ENCODE assay signal across 29 cellular contexts in the genomic region with DNA sequence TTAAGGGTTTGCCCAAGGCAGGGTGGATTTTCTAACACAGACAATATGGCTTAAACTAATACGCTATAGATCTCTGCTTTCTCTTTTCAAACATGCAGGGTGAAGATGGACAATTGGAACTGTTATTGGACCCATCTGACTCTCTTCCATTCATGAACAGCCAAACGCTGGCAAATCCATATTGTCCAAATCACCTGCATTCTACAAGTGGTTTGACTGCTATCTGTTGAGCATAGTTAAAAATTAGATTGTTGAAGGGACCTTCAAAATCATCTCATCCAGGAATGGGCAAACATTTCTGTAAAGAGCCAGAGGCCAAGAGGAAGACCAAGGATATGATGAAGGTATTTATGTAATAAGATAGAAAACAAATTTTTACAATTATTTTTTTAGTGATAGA.
"Had no signal": no experiment of that assay in that cellular context is flagged by ENCODE, and none has a peak within 500 bp of the region (broad histone marks: within the 10 kb centered on the region; RNA-seq: fewer than 3 reads in every experiment).

No MANE protein-coding gene starts in this region.

- FAIRE-seq: urothelium cell line had no signal

- H3K36me3 Mint-ChIP-seq: stimulated activated effector memory CD8-positive, alpha-beta T cell treated with anti-CD3 and anti-CD28 coated beads, Interleukin-12 subunit alpha, Interleukin-12 subunit beta, amount 100 ng/mL, for 72 hours had no signal

- H3K27ac ChIP-seq: stomach, suprapubic skin, testis, thoracic aorta, thyroid gland, tibial artery, tibial nerve, transverse colon, upper lobe of left lung, upper lobe of right lung, uterus, vagina had no signal

- H3K4me3 Mint-ChIP-seq: stimulated activated effector memory CD8-positive, alpha-beta T cell treated with anti-CD3 and anti-CD28 coated beads, Interleukin-12 subunit alpha, Interleukin-12 subunit beta, amount 100 ng/mL, for 72 hours; stimulated activated memory B cell treated with anti-CD40 and anti-IgM and Interleukin-4, amounts not matched to agents 10 μg/mL and 1 μg/mL and 100 μg/mL, for 72 hours; stimulated activated naive B cell treated with anti-CD40 and anti-IgM and Interleukin-4, amounts not matched to agents 10 μg/mL and 1 μg/mL and 100 μg/mL, for 72 hours; stimulated activated naive CD8-positive, alpha-beta T cell treated with anti-CD3 and anti-CD28 coated beads, Interleukin-15, amount 100 ng/mL, for 72 hours; stimulated activated naive CD8-positive, alpha-beta T cell treated with anti-CD3 and anti-CD28 coated beads, Interleukin-15, Interleukin-2, amounts not matched to agents 100 ng/mL and 50 ng/mL, for 24 hours; type B pancreatic cell had no signal

- H3K9me3 Mint-ChIP-seq: stimulated activated effector memory CD8-positive, alpha-beta T cell treated with anti-CD3 and anti-CD28 coated beads, Interleukin-12 subunit alpha, Interleukin-12 subunit beta, amount 100 ng/mL, for 72 hours; stimulated activated naive CD8-positive, alpha-beta T cell treated with anti-CD3 and anti-CD28 coated beads, Interleukin-15, amount 100 ng/mL, for 72 hours; stimulated activated naive CD8-positive, alpha-beta T cell treated with anti-CD3 and anti-CD28 coated beads, Interleukin-15, Interleukin-2, amounts not matched to agents 100 ng/mL and 50 ng/mL, for 24 hours; type B pancreatic cell had no signal

- ATAC-seq: stimulated activated memory B cell treated with anti-CD40 and anti-IgM and Interleukin-4, amounts not matched to agents 10 μg/mL and 1 μg/mL and 100 μg/mL, for 72 hours; stimulated activated naive B cell treated with anti-CD40 and anti-IgM and Interleukin-4, amounts not matched to agents 10 μg/mL and 1 μg/mL and 100 μg/mL, for 72 hours; stimulated activated naive CD8-positive, alpha-beta T cell treated with anti-CD3 and anti-CD28 coated beads, Interleukin-15, amount 100 ng/mL, for 72 hours; stimulated activated naive CD8-positive, alpha-beta T cell treated with anti-CD3 and anti-CD28 coated beads, Interleukin-15, Interleukin-2, amounts not matched to agents 100 U/mL and 50 U/mL, for 24 hours; upper lobe of right lung had no signal

- H3K9me3 ChIP-seq: stomach, suprapubic skin, testis, thoracic aorta, thyroid gland, tibial artery, tibial nerve, transverse colon, upper lobe of left lung, upper lobe of right lung, uterus, vagina had no signal

- H3K4me3 ChIP-seq: stomach, suprapubic skin, testis, thoracic aorta, thyroid gland, tibial artery, tibial nerve, transverse colon, upper lobe of left lung, upper lobe of right lung, uterus, vagina had no signal

- H3K4me1 Mint-ChIP-seq: stimulated activated naive CD8-positive, alpha-beta T cell treated with anti-CD3 and anti-CD28 coated beads, Interleukin-15, amount 100 ng/mL, for 72 hours had no signal

- H3K27me3 Mint-ChIP-seq: stimulated activated memory B cell treated with anti-CD40 and anti-IgM and Interleukin-4, amounts not matched to agents 10 μg/mL and 1 μg/mL and 100 μg/mL, for 72 hours; stimulated activated naive B cell treated with anti-CD40 and anti-IgM and Interleukin-4, amounts not matched to agents 10 μg/mL and 1 μg/mL and 100 μg/mL, for 72 hours; stimulated activated naive CD8-positive, alpha-beta T cell treated with anti-CD3 and anti-CD28 coated beads, Interleukin-15, amount 100 ng/mL, for 72 hours; stimulated activated naive CD8-positive, alpha-beta T cell treated with anti-CD3 and anti-CD28 coated beads, Interleukin-15, Interleukin-2, amounts not matched to agents 100 ng/mL and 50 ng/mL, for 24 hours had no signal

- H3K36me3 ChIP-seq: stomach, suprapubic skin, thoracic aorta, thyroid gland, tibial artery, tibial nerve, transverse colon, upper lobe of left lung, upper lobe of right lung, uterus, vagina had no signal

- H3K4me1 ChIP-seq: testis, tibial nerve, transverse colon, upper lobe of right lung, uterus had no signal

- H3K27me3 ChIP-seq: stomach, suprapubic skin, testis, thyroid gland, tibial artery, tibial nerve, transverse colon, upper lobe of left lung, upper lobe of right lung, uterus, vagina had no signal

- H3K27ac Mint-ChIP-seq: stimulated activated effector memory CD8-positive, alpha-beta T cell treated with anti-CD3 and anti-CD28 coated beads, Interleukin-12 subunit alpha, Interleukin-12 subunit beta, amount 100 ng/mL, for 72 hours; stimulated activated memory B cell treated with anti-CD40 and anti-IgM and Interleukin-4, amounts not matched to agents 10 μg/mL and 1 μg/mL and 100 μg/mL, for 72 hours; stimulated activated naive B cell treated with anti-CD40 and anti-IgM and Interleukin-4, amounts not matched to agents 10 μg/mL and 1 μg/mL and 100 μg/mL, for 72 hours; stimulated activated naive CD8-positive, alpha-beta T cell treated with anti-CD3 and anti-CD28 coated beads, Interleukin-15, amount 100 ng/mL, for 72 hours; stimulated activated naive CD8-positive, alpha-beta T cell treated with anti-CD3 and anti-CD28 coated beads, Interleukin-15, Interleukin-2, amounts not matched to agents 100 ng/mL and 50 ng/mL, for 24 hours; type B pancreatic cell had no signal

- DNase-seq: stimulated activated CD4-positive, alpha-beta T cell treated with anti-CD3 and anti-CD28 coated beads, Interleukin-2, amount 100 ng/mL, for 48 hours; stimulated activated CD4-positive, alpha-beta T cell treated with anti-CD3 and anti-CD28 coated beads, Interleukin-4, amount 100 ng/mL, for 1 hour; stimulated activated CD4-positive, alpha-beta T cell treated with anti-CD3 and anti-CD28 coated beads, Interleukin-4, amount 100 ng/mL, for 24 hours; stimulated activated CD4-positive, alpha-beta T cell treated with anti-CD3 and anti-CD28 coated beads, Interleukin-4, amount 100 ng/mL, for 4 hours; stimulated activated CD8-positive, alpha-beta memory T cell treated with anti-CD3 and anti-CD28 coated beads, Interleukin-4, amount 100 ng/mL, for 48 hours; stimulated activated naive B cell treated with anti-CD40 and anti-IgM and Interleukin-4, amounts not matched to agents 10 μg/mL and 1 μg/mL and 100 μg/mL, for 72 hours; stimulated activated naive CD4-positive, alpha-beta T cell; stimulated activated naive CD4-positive, alpha-beta T cell treated with Interleukin-2 at 50 U/mL for 16 hours; stimulated activated naive CD8-positive, alpha-beta T cell treated with anti-CD3 and anti-CD28 coated beads, Interleukin-15, amount 100 ng/mL, for 72 hours; stimulated activated naive CD8-positive, alpha-beta T cell treated with anti-CD3 and anti-CD28 coated beads, Interleukin-15, Interleukin-2, amounts not matched to agents 100 U/mL and 50 U/mL, for 24 hours; stomach; substantia nigra; testis; thyroid gland; tibial artery; transverse colon; trophoblast cell; upper lobe of left lung; upper lobe of right lung; uterus had no signal
